In the genomic region with DNA sequence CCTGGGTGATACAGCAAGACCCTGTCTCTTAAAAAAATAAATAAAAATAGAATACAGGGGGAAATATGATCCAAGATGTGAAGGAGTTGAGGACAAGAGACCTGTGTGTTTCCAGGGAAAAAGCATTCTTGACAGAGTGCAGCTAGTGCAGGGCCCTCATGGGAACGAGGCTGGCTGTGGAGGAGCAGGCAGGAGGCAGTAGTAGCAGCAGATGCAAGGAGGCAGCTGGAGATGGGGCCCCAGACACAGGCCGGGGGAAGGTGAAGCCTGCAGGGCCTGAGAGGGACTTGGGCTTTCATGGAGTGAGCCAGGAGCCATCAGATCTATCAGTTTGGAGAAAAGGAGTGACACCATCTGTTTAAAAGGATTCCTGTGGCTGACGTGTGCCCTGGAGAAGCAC, we compare ENCODE assay signal across 25 cellular contexts.
A peak's percentile ranks its signal among the peaks of the same experiment; 100 is the strongest.
DNase-seq lines count a peak whose midpoint lies in the region; ATAC-seq, FAIRE-seq and TF ChIP-seq lines count a peak whose summit lies in the region.
"Had no signal": no experiment of that assay in that cellular context is flagged by ENCODE, and none has a peak within 500 bp of the region (broad histone marks: within the 10 kb centered on the region; RNA-seq: fewer than 3 reads in every experiment).

No MANE protein-coding gene starts in this region.

- H3K56ac ChIP-seq in H1 (replicated peaks; ENCODE audit: insufficient read length, low read depth, low read length), result no peak overlapping the region

- no peaks in the 10 kb centered on the region for H3K27me3 ChIP-seq in H1 (replicated peaks in 1 of 4; ENCODE audit: control insufficient read depth in 3 of 4, extremely low read depth in 1 of 4, insufficient read depth in 3 of 4, low read length in 3 of 4)
- H3K27me3 ChIP-seq: BLaER1, Peyer's patch had no signal

- H4K8ac ChIP-seq in H1 (ENCODE audit: extremely low read depth, insufficient read depth, low read length), result no peak overlapping the region

- no peaks in the 10 kb centered on the region for H3K36me3 ChIP-seq in H1 (ENCODE audit: control insufficient read depth in 2 of 4, insufficient read depth in 4 of 4, low read length in 3 of 4)
- H3K36me3 ChIP-seq: BLaER1, Peyer's patch had no signal

- peak overlapping the region; percentile 82; the same call in 1 of the 2 replicates for H2AFZ ChIP-seq in H1 (ENCODE audit: low read length)

- peak overlapping the region; percentile 73 for H2BK120ac ChIP-seq in H1 (replicated peaks; ENCODE audit: low read depth, low read length)

- H3K18ac ChIP-seq in H1 (ENCODE audit: extremely low read depth, low read length), result no peak overlapping the region; the same call in 1 of the 2 replicates

- H3K4ac ChIP-seq in H1 (replicated peaks; ENCODE audit: insufficient read length, low read depth, low read length), result no peak overlapping the region

- no peaks in the 10 kb centered on the region for H3K23me2 ChIP-seq in H1 (ENCODE audit: low read depth, low read length)

- H3K23ac ChIP-seq in H1 (ENCODE audit: insufficient read length), result no peak overlapping the region

- H2BK20ac ChIP-seq in H1 (ENCODE audit: low read length), result no peak overlapping the region

- H3K4me1 ChIP-seq in H1 (replicated peaks in 1 of 4; ENCODE audit: control insufficient read depth in 3 of 4, insufficient read depth in 4 of 4, low read length in 3 of 4), result peaks cover 0 to 3% (median 1%) of the 10 kb centered on the region in 4 experiments; a peak in 3 of 7 replicates
- H3K4me1 ChIP-seq: BLaER1 had no signal

- no peak overlapping the region for H3K4me2 ChIP-seq in H1 (ENCODE audit: insufficient read depth in 1 of 2, low read depth in 2 of 2, low read length in 2 of 2)
- H3K4me2 ChIP-seq: BLaER1 had no signal

- no peak overlapping the region for H2AK5ac ChIP-seq in H1 (ENCODE audit: low read depth, low read length)

- CTCF ChIA-PET in H1 (lab: Charles Lee; ENCODE audit: partially characterized antibody), result interaction anchor here (0.5 kb wide), 1 partner anchor 30 kb away, joined by 4 read pairs; no protein-coding TSS in a partner anchor

- H3K4me3 ChIP-seq in H1 (ENCODE audit: extremely low read depth in 1 of 4, insufficient read depth in 2 of 4, low read depth in 3 of 4, low read length in 4 of 4), result no peak overlapping the region
- H3K4me3 ChIP-seq: BLaER1, Peyer's patch had no signal

- H3K79me2 ChIP-seq in H1 (ENCODE audit: control insufficient read depth in 1 of 2, insufficient read depth in 2 of 2, low read length in 2 of 2), result no peaks in the 10 kb centered on the region

- no peak overlapping the region for H3K27ac ChIP-seq in H1 (ENCODE audit: low read depth, low read length)
- H3K27ac ChIP-seq: BLaER1, epithelial cell of prostate, Peyer's patch had no signal

- H4K20me1 ChIP-seq in H1 (replicated peaks in 1 of 2; ENCODE audit: control insufficient read depth in 1 of 2, insufficient read depth in 2 of 2, low read length in 2 of 2), result no peaks in the 10 kb centered on the region
- H4K20me1 ChIP-seq: BLaER1 had no signal

- no peak overlapping the region for H3K14ac ChIP-seq in H1 (ENCODE audit: insufficient read length)

- TF ChIP-seq RAD21 in H1 (IDR thresholded peaks at IDR 0.05 in 1 of 2, conservative IDR thresholded peaks at IDR 0.05 in 1 of 2; ENCODE audit: low read depth in 2 of 2, low read length in 2 of 2), result no peak

- no peak for FAIRE-seq in H1 (lab: Jason Lieb, UNC)
- FAIRE-seq: GM12891 had no signal

- no peak for ATAC-seq in GM18519 (IDR thresholded peaks at IDR 0.05; ENCODE audit: low FRiP score, unreplicated experiment)
- ATAC-seq in GM18505 (IDR thresholded peaks at IDR 0.05; ENCODE audit: unreplicated experiment), result no peak
- ATAC-seq: activated CD8-positive, alpha-beta memory T cell treated with anti-CD3 and anti-CD28 coated beads, Interleukin-2, amount 10 ng/mL, durations not matched to agents 7 days and 5 days; HCT116; T-helper 17 cell had no signal

- TF ChIP-seq POLR2A in H1 (IDR thresholded peaks at IDR 0.05; ENCODE audit: control extremely low read depth in 1 of 2, low read depth in 2 of 2, low read length in 2 of 2), result no peak
- TF ChIP-seq POLR2A in GM18505 (IDR thresholded peaks at IDR 0.05; ENCODE audit: borderline replicate concordance, extremely low read depth, insufficient read depth, insufficient read length), result no peak

- POLR2A ChIA-PET in H1 (lab: Charles Lee; ENCODE audit: partially characterized antibody), result no interaction called here

- H4K91ac ChIP-seq in H1 (replicated peaks; ENCODE audit: insufficient read length, low read length), result no peak overlapping the region

- no peaks in the 10 kb centered on the region for H3K79me1 ChIP-seq in H1 (ENCODE audit: low read depth, low read length)

- no peak overlapping the region for H2BK5ac ChIP-seq in H1 (ENCODE audit: low read depth, low read length)

- H2BK15ac ChIP-seq in H1 (ENCODE audit: low read length), result no peak overlapping the region

- no peak overlapping the region for H2BK12ac ChIP-seq in H1 (ENCODE audit: low read depth, low read length)

- no peak for TF ChIP-seq CTCF in H1 (IDR thresholded peaks at IDR 0.05; ENCODE audit: control extremely low read depth in 1 of 3, insufficient read depth in 1 of 3, low read depth in 1 of 3, low read length in 3 of 3)

- peak; percentile 58 for DNase-seq in NCI-H82 (lab: John Stamatoyannopoulos, UW)
- DNase-seq in NCI-H82 treated with DMSO at 0.1 percent for 48 hours (lab: John Stamatoyannopoulos, UW; ENCODE audit: unreplicated experiment), result no peak
- DNase-seq in NCI-H2171 treated with DMSO at 0.1 percent for 48 hours (lab: John Stamatoyannopoulos, UW), result peak; percentile 72
- DNase-seq in H1 (ENCODE audit: low read depth in 1 of 2, low spot score in 2 of 2), result peak in 1 of 2 experiments; percentile 41
- peak; percentile 45 for DNase-seq in retina
- no peak for DNase-seq in NCI-H128 (lab: John Stamatoyannopoulos, UW; ENCODE audit: unreplicated experiment)
- DNase-seq: activated CD4-positive, alpha-beta T cell treated with anti-CD3 and anti-CD28 coated beads, Interleukin-2, amount 10 ng/mL, durations not matched to agents 7 days and 5 days; activated CD8-positive, alpha-beta memory T cell treated with anti-CD3 and anti-CD28 coated beads, Interleukin-2, amount 10 ng/mL, durations not matched to agents 7 days and 5 days; activated naive CD8-positive, alpha-beta T cell treated with anti-CD3 and anti-CD28 coated beads, Interleukin-2, amount 10 ng/mL, durations not matched to agents 7 days and 5 days; cerebellar nuclear complex; COR-L47; NCI-H1092 treated with DMSO at 0.1 percent for 48 hours; NCI-H2029; occipital lobe; Peyer's patch; SIG-M5; stimulated activated CD4-positive, alpha-beta T cell treated with anti-CD3 and anti-CD28 coated beads, Interleukin-2, amount 100 ng/mL, for 48 hours; stimulated activated naive CD4-positive, alpha-beta T cell; T-helper 17 cell had no signal

- no peak overlapping the region for H4K5ac ChIP-seq in H1 (ENCODE audit: insufficient read length, low read depth, low read length)

- TF ChIP-seq EP300 in H1 (IDR thresholded peaks at IDR 0.05; ENCODE audit: borderline replicate concordance in 1 of 2, low read depth in 2 of 2, low read length in 2 of 2), result no peak

- H3K9me3 ChIP-seq in H1 (ENCODE audit: insufficient read depth in 2 of 2, low read depth in 1 of 2, low read length in 1 of 2), result no peaks in the 10 kb centered on the region
- H3K9me3 ChIP-seq: BLaER1, Peyer's patch had no signal

- H3K9ac ChIP-seq in H1 (replicated peaks in 1 of 4; ENCODE audit: extremely low read depth in 1 of 4, low read depth in 3 of 4, low read length in 3 of 4), result no peak overlapping the region
- H3K9ac ChIP-seq: BLaER1 had no signal

- 83% methylated on average over 3 of the region's 3 CpGs; no CpG with 5 or more reads in 1 of the 2 experiments for WGBS in H1 (ENCODE audit: extremely low coverage in 1 of 2, insufficient coverage in 1 of 2, insufficient read length in 1 of 2, insufficient replicate concordance in 2 of 2, low coverage in 1 of 2, low lambda C conversion rate in 2 of 2, missing lambda C conversion rate in 1 of 2), 2 experiments

TF ChIP-seq in H1, 55 proteins besides CTCF, POLR2A, EP300 and RAD21:
- TF ChIP-seq TEAD4 (IDR thresholded peaks at IDR 0.05; ENCODE audit: low read depth, low read length) (no peak), SIX5 (IDR thresholded peaks at IDR 0.05; ENCODE audit: low read depth, low read length) (no peak), EZH2 (IDR thresholded peaks at IDR 0.05; ENCODE audit: low read depth, low read length, severe bottlenecking) (no peak), SP4 (IDR thresholded peaks at IDR 0.05; ENCODE audit: low read length) (no peak), HDAC6 (IDR thresholded peaks at IDR 0.05; ENCODE audit: low read depth, low read length) (no peak), ATF3 (IDR thresholded peaks at IDR 0.05; ENCODE audit: insufficient read depth, low read depth, low read length) (no peak), BCL11A (IDR thresholded peaks at IDR 0.05; ENCODE audit: low read depth in 2 of 2, low read length in 2 of 2) (no peak), ASH2L (IDR thresholded peaks at IDR 0.05; ENCODE audit: low read length) (no peak), RXRA (IDR thresholded peaks at IDR 0.05; ENCODE audit: insufficient read depth, low read depth, low read length) (no peak), RBBP5 (IDR thresholded peaks at IDR 0.05; ENCODE audit: borderline replicate concordance, low read depth, low read length) (no peak), FOSL1 (IDR thresholded peaks at IDR 0.05; ENCODE audit: insufficient read depth, low read depth, low read length) (no peak)

Comparison
In these comparisons a context has a peak if more than half of its experiments do, and no peak if none do; other contexts are left out.
1. DNase-seq: peak in NCI-H82 (single experiment), NCI-H2171 treated with DMSO at 0.1 percent for 48 hours (single experiment) and retina (single experiment); none in NCI-H82 treated with DMSO at 0.1 percent for 48 hours (single experiment) and NCI-H128 (single experiment).